In genomic region chr5:91379602-91380490, GRCh38 we compare ENCODE assay signal across 1 cellular context.
A peak's percentile ranks its signal among the peaks of the same experiment; 100 is the strongest.
TF ChIP-seq lines count a peak whose summit lies in the region.

No MANE protein-coding gene starts in this region.

TF ChIP-seq in WTC11, 78 proteins besides CTCF, POLR2A, EP300 and RAD21 (continued from another document and continues in another):
- TF ChIP-seq ZSCAN18 (CRISPR knock-in tag; IDR thresholded peaks at IDR 0.05) = no peak
- peak; percentile 55; the same call in 1 of the 2 replicates for TF ChIP-seq ARID4B (CRISPR knock-in tag; IDR thresholded peaks at IDR 0.05; ENCODE audit: borderline replicate concordance)
- TF ChIP-seq FOXK1 (CRISPR knock-in tag; IDR thresholded peaks at IDR 0.05) = peak; percentile 95
- no peak for TF ChIP-seq ATF6 (CRISPR knock-in tag; IDR thresholded peaks at IDR 0.05)
- no peak for TF ChIP-seq TCF7 (CRISPR knock-in tag; IDR thresholded peaks at IDR 0.05; ENCODE audit: low read depth)
- TF ChIP-seq OVOL2 (CRISPR knock-in tag; IDR thresholded peaks at IDR 0.05; ENCODE audit: borderline replicate concordance) = no peak
- peak; percentile 44; the same call in 1 of the 2 replicates for TF ChIP-seq TEAD1 (CRISPR knock-in tag; IDR thresholded peaks at IDR 0.05)
- no peak for TF ChIP-seq IRF1 (CRISPR knock-in tag; IDR thresholded peaks at IDR 0.05)
- no peak for TF ChIP-seq E2F4 (CRISPR knock-in tag; IDR thresholded peaks at IDR 0.05; ENCODE audit: borderline replicate concordance, low read depth)
- TF ChIP-seq AR (CRISPR knock-in tag; IDR thresholded peaks at IDR 0.05) = no peak
- no peak for TF ChIP-seq IRF2 (CRISPR knock-in tag; IDR thresholded peaks at IDR 0.05; ENCODE audit: borderline replicate concordance, low read depth)
- no peak for TF ChIP-seq NR1H2 (CRISPR knock-in tag; IDR thresholded peaks at IDR 0.05)
- peak; percentile 40; the same call in 1 of the 2 replicates for TF ChIP-seq MAX (CRISPR knock-in tag; IDR thresholded peaks at IDR 0.05)
- TF ChIP-seq ZNF396 (CRISPR knock-in tag; IDR thresholded peaks at IDR 0.05; ENCODE audit: borderline replicate concordance) = no peak
- TF ChIP-seq ZNF532 (CRISPR knock-in tag; IDR thresholded peaks at IDR 0.05; ENCODE audit: borderline replicate concordance) = no peak
- no peak for TF ChIP-seq GABPB1 (CRISPR knock-in tag; IDR thresholded peaks at IDR 0.05)
- TF ChIP-seq NR3C1 (CRISPR knock-in tag; conservative IDR thresholded peaks at IDR 0.05; ENCODE audit: low read depth) = no peak
- TF ChIP-seq PRRX2 (CRISPR knock-in tag; IDR thresholded peaks at IDR 0.05) = peak; percentile 77; the same call in 1 of the 2 replicates
- TF ChIP-seq ZNF121 (CRISPR knock-in tag; IDR thresholded peaks at IDR 0.05) = no peak
- no peak for TF ChIP-seq MXD4 (CRISPR knock-in tag; IDR thresholded peaks at IDR 0.05; ENCODE audit: borderline replicate concordance)
- no peak for TF ChIP-seq SOX15 (CRISPR knock-in tag; IDR thresholded peaks at IDR 0.05)
- no peak for TF ChIP-seq RORB (CRISPR knock-in tag; IDR thresholded peaks at IDR 0.05)
- peak; percentile 68; the same call in 1 of the 2 replicates for TF ChIP-seq E2F5 (CRISPR knock-in tag; IDR thresholded peaks at IDR 0.05)
- TF ChIP-seq FOXP1 (CRISPR knock-in tag; IDR thresholded peaks at IDR 0.05; ENCODE audit: borderline replicate concordance) = peak; percentile 45; the same call in 1 of the 2 replicates
- TF ChIP-seq CDX4 (CRISPR knock-in tag; IDR thresholded peaks at IDR 0.05; ENCODE audit: borderline replicate concordance) = no peak; the same call in 1 of the 2 replicates
- TF ChIP-seq ZNF425 (CRISPR knock-in tag; conservative IDR thresholded peaks at IDR 0.05) = no peak
- no peak for TF ChIP-seq CREB1 (CRISPR knock-in tag; IDR thresholded peaks at IDR 0.05)
- no peak for TF ChIP-seq ATF3 (CRISPR knock-in tag; conservative IDR thresholded peaks at IDR 0.05)
- TF ChIP-seq MYBL2 (CRISPR knock-in tag; IDR thresholded peaks at IDR 0.05) = no peak
- peak; percentile 81 for TF ChIP-seq CREM (CRISPR knock-in tag; IDR thresholded peaks at IDR 0.05)
- TF ChIP-seq TP53 (CRISPR knock-in tag; IDR thresholded peaks at IDR 0.05) = no peak
